ENCODE assay signal across 9 cellular contexts in genomic region chr18:74796928-74797576, GRCh38.
DNase-seq lines count a peak whose midpoint lies in the region; ATAC-seq and TF ChIP-seq lines count a peak whose summit lies in the region.
"Had no signal": no experiment of that assay in that cellular context is flagged by ENCODE, and none has a peak within 500 bp of the region (broad histone marks: within the 10 kb centered on the region; RNA-seq: fewer than 3 reads in every experiment).

No MANE protein-coding gene starts in this region.

- H3K27me3 ChIP-seq in Panc1 (ENCODE audit: control insufficient read depth, insufficient read depth, low read length) = no peaks in the 10 kb centered on the region

- TF ChIP-seq CTCF in natural killer cell (IDR thresholded peaks at IDR 0.05) (no peak), Panc1 (IDR thresholded peaks at IDR 0.05) (no peak)

- BruUV-seq in Panc1 (replicated peaks; lab: Mats Ljungman, UMichigan) = no TSS peak

- CTCF ChIA-PET in Panc1 (lab: Charles Lee) = no interaction called here

- peaks cover 11% of the 10 kb centered on the region for H3K4me1 ChIP-seq in Panc1 (ENCODE audit: control insufficient read depth, insufficient read depth, low read length)

- no peaks in the 10 kb centered on the region for H3K9me3 ChIP-seq in Panc1 (ENCODE audit: control insufficient read depth, insufficient read depth, low read depth, low read length)

- peak overlapping the region; percentile 40 to 49 for H3K27ac Mint-ChIP-seq in natural killer cell treated with Interleukin-12 subunit alpha and Interleukin-12 subunit beta and Interleukin-15 and Interleukin-18, amount 100 ng/mL, for 72 hours
- no peak overlapping the region for H3K27ac Mint-ChIP-seq in natural killer cell
- H3K27ac Mint-ChIP-seq: activated naive CD8-positive, alpha-beta T cell had no signal

- H3K36me3 Mint-ChIP-seq in natural killer cell treated with Interleukin-12 subunit alpha and Interleukin-12 subunit beta and Interleukin-15 and Interleukin-18, amount 100 ng/mL, for 72 hours = no peaks in the 10 kb centered on the region
- no peaks in the 10 kb centered on the region for H3K36me3 Mint-ChIP-seq in natural killer cell

- in situ Hi-C loops in Panc1 (cut with HindIII; ENCODE audit: low pct_unique_long_range_greater_than_20kb, low sequenced_read_pairs) = no loop called here

- peaks cover 14 to 15% of the 10 kb centered on the region in 2 donors for H3K4me1 Mint-ChIP-seq in natural killer cell treated with Interleukin-12 subunit alpha and Interleukin-12 subunit beta and Interleukin-15 and Interleukin-18, amount 100 ng/mL, for 72 hours (ENCODE audit: low read depth in 2 of 2)
- H3K4me1 Mint-ChIP-seq in natural killer cell = peaks cover 0 to 5% of the 10 kb centered on the region in 2 donors

- H3K27ac ChIP-seq in Panc1 (ENCODE audit: low read length) = no peak overlapping the region

- H3K4me3 Mint-ChIP-seq in natural killer cell treated with Interleukin-12 subunit alpha and Interleukin-12 subunit beta and Interleukin-15 and Interleukin-18, amount 100 ng/mL, for 72 hours = peak overlapping the region; percentile 54
- H3K4me3 Mint-ChIP-seq in natural killer cell = no peak overlapping the region
- H3K4me3 Mint-ChIP-seq: activated naive CD8-positive, alpha-beta T cell had no signal

- POLR2A ChIA-PET in Panc1 (lab: Charles Lee) = no interaction called here

- intact Hi-C loops in natural killer cell (cut with micrococcal nuclease) (no loop called here), Panc1 (cut with micrococcal nuclease; ENCODE audit: unreplicated experiment) (no loop called here), left ventricle myocardium superior (cut with micrococcal nuclease) (no loop called here), posterior vena cava (cut with DNase I) (no loop called here)

- ATAC-seq in natural killer cell treated with Interleukin-12 subunit alpha and Interleukin-12 subunit beta and Interleukin-15 and Interleukin-18, amount 100 ng/mL, for 72 hours = peak; percentile 72 to 88
- ATAC-seq in natural killer cell (no peak), HG02885 (IDR thresholded peaks at IDR 0.05; ENCODE audit: poor library complexity, unreplicated experiment) (peak; percentile 99), Panc1 (peak; percentile 80), left ventricle myocardium superior (peak; percentile 91)

- no peaks in the 10 kb centered on the region for H3K27me3 Mint-ChIP-seq in natural killer cell treated with Interleukin-12 subunit alpha and Interleukin-12 subunit beta and Interleukin-15 and Interleukin-18, amount 100 ng/mL, for 72 hours
- no peaks in the 10 kb centered on the region for H3K27me3 Mint-ChIP-seq in natural killer cell (ENCODE audit: low read depth in 2 of 2)
- H3K27me3 Mint-ChIP-seq: activated naive CD8-positive, alpha-beta T cell had no signal

- no peaks in the 10 kb centered on the region for H3K9me3 Mint-ChIP-seq in natural killer cell treated with Interleukin-12 subunit alpha and Interleukin-12 subunit beta and Interleukin-15 and Interleukin-18, amount 100 ng/mL, for 72 hours
- no peaks in the 10 kb centered on the region for H3K9me3 Mint-ChIP-seq in natural killer cell

- no peak overlapping the region for H3K4me3 ChIP-seq in Panc1 (ENCODE audit: low read depth in 2 of 2, low read length in 2 of 2)

- DNase-seq in natural killer cell treated with Interleukin-12 subunit alpha and Interleukin-12 subunit beta and Interleukin-15 and Interleukin-18, amount 100 ng/mL, for 72 hours (ENCODE audit: low spot score) = no peak
- no peak for DNase-seq in natural killer cell
- peak; percentile 36 for DNase-seq in Panc1 (ENCODE audit: low read depth, low spot score)
- no peak for DNase-seq in left ventricle myocardium superior
- no peak for DNase-seq in ecto neural progenitor cell (ENCODE audit: low spot score)
- no peak for DNase-seq in posterior vena cava (ENCODE audit: low spot score)
- DNase-seq in activated T-cell treated with anti-CD3 and anti-CD28 coated beads, Interleukin-2, amount 50 U/mL, for 1 hour = no peak

- H3K36me3 ChIP-seq in Panc1 (ENCODE audit: control insufficient read depth, insufficient read depth, low read length) = no peaks in the 10 kb centered on the region

Comparison
In these comparisons a context has a peak if more than half of its experiments do, and no peak if none do; other contexts are left out.
1. ATAC-seq: peak in natural killer cell treated with Interleukin-12 subunit alpha and Interleukin-12 subunit beta and Interleukin-15 and Interleukin-18, amount 100 ng/mL, for 72 hours (2 of 2), HG02885 (single experiment), Panc1 (single experiment) and left ventricle myocardium superior (single experiment); none in natural killer cell (0 of 3).
2. H3K27ac Mint-ChIP-seq: peak in natural killer cell treated with Interleukin-12 subunit alpha and Interleukin-12 subunit beta and Interleukin-15 and Interleukin-18, amount 100 ng/mL, for 72 hours (2 of 2); none in natural killer cell (0 of 2).